Comparison of ENCODE assay signal across 29 cellular contexts in genomic region chr20:39674842-39675241, GRCh38.
"Had no signal": no experiment of that assay in that cellular context is flagged by ENCODE, and none has a peak within 500 bp of the region (broad histone marks: within the 10 kb centered on the region; RNA-seq: fewer than 3 reads in every experiment).

No MANE protein-coding gene starts in this region.

- H3K27ac Mint-ChIP-seq: activated B cell treated with CpG ODN at 0.5 μM for 24 hours; activated naive CD8-positive, alpha-beta T cell treated with anti-CD3 and anti-CD28 coated beads for 36 hours; activated T-cell treated with anti-CD3 and anti-CD28 coated beads, Interleukin-2, amount 50 U/mL, for 72 hours; naive thymus-derived CD8-positive, alpha-beta T cell; stimulated activated naive CD8-positive, alpha-beta T cell treated with anti-CD3 and anti-CD28 coated beads, Interleukin-15, Interleukin-2, amounts not matched to agents 100 ng/mL and 50 ng/mL, for 24 hours; T-helper 17 cell had no signal

- H3K4me3 ChIP-seq: adrenal gland, body of pancreas, colonic mucosa, thoracic aorta, vagina had no signal

- H3K4me1 Mint-ChIP-seq: activated naive CD8-positive, alpha-beta T cell treated with anti-CD3 and anti-CD28 coated beads for 36 hours; naive thymus-derived CD8-positive, alpha-beta T cell; T-helper 17 cell had no signal

- DNase-seq: activated B cell treated with CpG ODN at 0.5 μM for 24 hours; activated CD4-positive, alpha-beta T cell treated with anti-CD3 and anti-CD28 coated beads, Interleukin-2, amount 50 U/mL, for 4 hours; activated effector memory CD4-positive, alpha-beta T cell treated with Interleukin-2 at 50 U/mL for 16 hours; activated naive CD4-positive, alpha-beta T cell treated with Interleukin-2 at 50 U/mL for 16 hours; activated naive CD8-positive, alpha-beta T cell treated with anti-CD3 and anti-CD28 coated beads for 36 hours; activated T-cell treated with anti-CD3 and anti-CD28 coated beads for 4 hours; activated T-cell treated with anti-CD3 and anti-CD28 coated beads, Interleukin-2, amount 50 U/mL, for 72 hours; adrenal gland; aorta; body of pancreas; cerebellar nuclear complex; colonic mucosa; effector CD8-positive, alpha-beta T cell; head of caudate nucleus; hippocampal formation; left cardiac atrium; midbrain; naive thymus-derived CD8-positive, alpha-beta T cell; posterior cingulate gyrus; right cardiac atrium; stimulated activated CD4-positive, alpha-beta T cell treated with anti-CD3 and anti-CD28 coated beads, Interleukin-15, amount 100 ng/mL, for 24 hours; stimulated activated CD4-positive, alpha-beta T cell treated with anti-CD3 and anti-CD28 coated beads, Interleukin-2, amount 100 ng/mL, for 24 hours; T-helper 17 cell; T1000; trophoblast cell had no signal

- H3K36me3 Mint-ChIP-seq: activated naive CD8-positive, alpha-beta T cell treated with anti-CD3 and anti-CD28 coated beads for 36 hours; naive thymus-derived CD8-positive, alpha-beta T cell had no signal

- H3K9me3 ChIP-seq: adrenal gland, body of pancreas, colonic mucosa, thoracic aorta, vagina had no signal

- H3K36me3 ChIP-seq: adrenal gland, colonic mucosa, thoracic aorta, vagina had no signal

- H3K4me1 ChIP-seq: body of pancreas, colonic mucosa, vagina had no signal

- ATAC-seq: activated T-cell treated with anti-CD3 and anti-CD28 coated beads, Interleukin-2, amount 50 U/mL, for 72 hours; body of pancreas; left cardiac atrium; naive thymus-derived CD8-positive, alpha-beta T cell; right cardiac atrium; T-helper 17 cell had no signal

- H3K27me3 ChIP-seq: adrenal gland, body of pancreas, colonic mucosa, vagina had no signal

- H3K27ac ChIP-seq: adrenal gland, body of pancreas, colonic mucosa, thoracic aorta, vagina had no signal

- H3K4me3 Mint-ChIP-seq: activated B cell treated with CpG ODN at 0.5 μM for 24 hours; activated naive CD8-positive, alpha-beta T cell treated with anti-CD3 and anti-CD28 coated beads for 36 hours; activated T-cell treated with anti-CD3 and anti-CD28 coated beads, Interleukin-2, amount 50 U/mL, for 72 hours; naive thymus-derived CD8-positive, alpha-beta T cell; neural crest cell; stimulated activated naive CD8-positive, alpha-beta T cell treated with anti-CD3 and anti-CD28 coated beads, Interleukin-15, Interleukin-2, amounts not matched to agents 100 ng/mL and 50 ng/mL, for 24 hours; T-helper 17 cell had no signal

- H3K27me3 Mint-ChIP-seq: activated B cell treated with CpG ODN at 0.5 μM for 24 hours; activated naive CD8-positive, alpha-beta T cell treated with anti-CD3 and anti-CD28 coated beads for 36 hours; stimulated activated naive CD8-positive, alpha-beta T cell treated with anti-CD3 and anti-CD28 coated beads, Interleukin-15, Interleukin-2, amounts not matched to agents 100 ng/mL and 50 ng/mL, for 24 hours; T-helper 17 cell had no signal

- H3K9me3 Mint-ChIP-seq: activated B cell treated with CpG ODN at 0.5 μM for 24 hours; activated naive CD8-positive, alpha-beta T cell treated with anti-CD3 and anti-CD28 coated beads for 36 hours; stimulated activated naive CD8-positive, alpha-beta T cell treated with anti-CD3 and anti-CD28 coated beads, Interleukin-15, Interleukin-2, amounts not matched to agents 100 ng/mL and 50 ng/mL, for 24 hours had no signal
